Comparison of ENCODE assay signal across 1 cellular context in genomic region chr5:139796061-139796806, GRCh38.
TF ChIP-seq lines count a peak whose summit lies in the region.

No MANE protein-coding gene starts in this region.

TF ChIP-seq in SK-N-SH treated with all-trans-retinoic acid at 6 μM for 48 hours, 23 proteins besides CTCF, POLR2A, EP300 and RAD21 (continued from another document):
- TF ChIP-seq ZNF8 (CRISPR knock-in tag; IDR thresholded peaks at IDR 0.05): no peak
- no peak for TF ChIP-seq POU6F1 (CRISPR knock-in tag; IDR thresholded peaks at IDR 0.05; ENCODE audit: borderline replicate concordance, low read depth)
- TF ChIP-seq ZNF565 (CRISPR knock-in tag; conservative IDR thresholded peaks at IDR 0.05; ENCODE audit: low read depth): no peak
- no peak for TF ChIP-seq ZFP30 (CRISPR knock-in tag; IDR thresholded peaks at IDR 0.05)
- TF ChIP-seq GLIS3 (CRISPR knock-in tag; IDR thresholded peaks at IDR 0.05): no peak
- no peak for TF ChIP-seq OSR1 (CRISPR knock-in tag; IDR thresholded peaks at IDR 0.05)
- TF ChIP-seq ZNF70 (CRISPR knock-in tag; IDR thresholded peaks at IDR 0.05): no peak
- TF ChIP-seq ARNTL (CRISPR knock-in tag; IDR thresholded peaks at IDR 0.05; ENCODE audit: borderline replicate concordance, low read depth): no peak
- TF ChIP-seq ESRRG (CRISPR knock-in tag; IDR thresholded peaks at IDR 0.05): no peak
- no peak for TF ChIP-seq ISL1 (CRISPR knock-in tag; IDR thresholded peaks at IDR 0.05)
- no peak for TF ChIP-seq ZC3H10 (CRISPR knock-in tag; IDR thresholded peaks at IDR 0.05)
- TF ChIP-seq CREB5 (CRISPR knock-in tag; IDR thresholded peaks at IDR 0.05; ENCODE audit: low read depth): no peak
- no peak for TF ChIP-seq TOX (CRISPR knock-in tag; IDR thresholded peaks at IDR 0.05; ENCODE audit: borderline replicate concordance)
- TF ChIP-seq PPARA (CRISPR knock-in tag; IDR thresholded peaks at IDR 0.05; ENCODE audit: borderline replicate concordance): no peak
- no peak for TF ChIP-seq RARB (CRISPR knock-in tag; IDR thresholded peaks at IDR 0.05)
